In the genomic region with DNA sequence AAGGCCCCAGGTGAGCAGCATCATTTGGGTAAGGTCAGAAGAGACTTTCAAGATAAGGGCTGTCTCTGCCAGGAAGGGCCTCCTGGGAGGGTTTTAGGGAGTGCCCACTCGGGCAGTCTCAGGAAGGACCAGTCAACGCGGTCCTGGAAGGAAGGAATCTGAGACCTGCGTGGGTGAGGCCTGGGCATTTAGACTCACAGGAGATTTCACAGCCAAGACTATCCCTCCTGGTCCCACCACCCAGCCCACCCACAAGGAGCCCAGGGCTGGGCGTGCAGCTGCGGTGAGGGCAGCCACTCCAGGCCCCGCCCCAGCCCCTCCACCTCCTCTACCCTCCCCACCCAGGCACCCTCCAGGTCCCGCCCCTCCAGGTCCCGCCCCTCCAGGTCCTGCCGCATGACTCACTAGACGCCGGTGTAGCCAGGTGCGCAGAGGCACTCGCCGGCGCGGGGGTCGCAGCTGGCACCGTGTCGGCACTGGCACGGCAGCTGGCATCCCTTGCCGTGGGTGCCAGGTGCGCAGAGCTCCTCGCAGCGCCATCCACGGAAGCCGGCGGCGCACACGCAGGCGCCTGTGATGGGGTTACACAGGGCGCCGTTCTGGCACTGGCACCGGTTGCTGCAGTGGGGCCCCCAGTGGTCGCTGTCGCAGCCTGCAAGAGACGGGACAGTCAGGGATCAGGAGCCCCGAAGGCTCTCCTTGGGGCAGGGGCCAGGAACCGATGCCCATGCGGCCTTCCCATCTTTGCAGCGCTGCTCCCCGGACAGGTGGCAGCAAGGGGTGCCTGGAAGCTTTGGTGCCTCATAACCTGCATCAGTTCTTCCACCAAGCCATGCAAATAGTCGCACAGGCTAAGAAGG, we compare ENCODE assay signal across 9 cellular contexts.
DNase-seq lines count a peak whose midpoint lies in the region; ATAC-seq, FAIRE-seq and TF ChIP-seq lines count a peak whose summit lies in the region.
"Had no signal": no experiment of that assay in that cellular context is flagged by ENCODE, and none has a peak within 500 bp of the region (broad histone marks: within the 10 kb centered on the region; RNA-seq: fewer than 3 reads in every experiment).

No MANE protein-coding gene starts in this region.

- no peak overlapping the region for H3K27ac Mint-ChIP-seq in naive thymus-derived CD4-positive, alpha-beta T cell

- no peaks in the 10 kb centered on the region for H3K9me3 Mint-ChIP-seq in naive thymus-derived CD4-positive, alpha-beta T cell

- no peaks in the 10 kb centered on the region for H3K27me3 ChIP-seq in naive thymus-derived CD4-positive, alpha-beta T cell (ENCODE audit: control insufficient read depth in 2 of 2, insufficient read depth in 2 of 2, low read length in 2 of 2)

- peak overlapping the region; percentile 53 for H3K4me3 ChIP-seq in naive thymus-derived CD4-positive, alpha-beta T cell (ENCODE audit: low read length)
- H3K4me3 ChIP-seq: SJSA1 had no signal

- DNase-seq in T-helper 9 cell = peak; percentile 31
- DNase-seq in central memory CD4-positive, alpha-beta T cell = peak; percentile 21
- peak; percentile 19 to 76 (median 65) for DNase-seq in naive thymus-derived CD4-positive, alpha-beta T cell
- peak; percentile 56 for DNase-seq in stimulated activated naive CD8-positive, alpha-beta T cell treated with anti-CD3 and anti-CD28 coated beads, Interleukin-15, Interleukin-2, amounts not matched to agents 100 U/mL and 50 U/mL, for 24 hours
- no peak for DNase-seq in hippocampal formation (lab: John Stamatoyannopoulos, UW)
- DNase-seq in H54 (ENCODE audit: insufficient read length, low spot score) = no peak

- H3K9me3 ChIP-seq in naive thymus-derived CD4-positive, alpha-beta T cell (ENCODE audit: control insufficient read depth in 2 of 3, low read length in 3 of 3) = no peaks in the 10 kb centered on the region
- H3K9me3 ChIP-seq: SJSA1 had no signal

- no peak for FAIRE-seq in H54 (lab: Jason Lieb, UNC)

- intact Hi-C loops in naive thymus-derived CD4-positive, alpha-beta T cell (cut with micrococcal nuclease) = loop anchor here in 1 of 2 donors (1.0 to 2.0 kb wide), 3 partner anchors 113 to 344 kb away; a partner anchor contains a TSS

- POLR2A ChIA-PET in naive thymus-derived CD4-positive, alpha-beta T cell (lab: Charles Lee) = interaction anchor here (0.6 kb wide), 1 partner anchor 18 kb away, joined by 3 read pairs; no protein-coding TSS in a partner anchor

- H3K27ac ChIP-seq in naive thymus-derived CD4-positive, alpha-beta T cell (ENCODE audit: low read depth, low read length) = no peak overlapping the region
- H3K27ac ChIP-seq: SJSA1 had no signal

- ATAC-seq in HG03520 (IDR thresholded peaks at IDR 0.05; ENCODE audit: unreplicated experiment) = peak; percentile 58
- ATAC-seq in naive thymus-derived CD4-positive, alpha-beta T cell = peak; percentile 90
- peak; percentile 78 for ATAC-seq in stimulated activated naive CD8-positive, alpha-beta T cell treated with anti-CD3 and anti-CD28 coated beads, Interleukin-15, Interleukin-2, amounts not matched to agents 100 U/mL and 50 U/mL, for 24 hours

- TF ChIP-seq CTCF in GM12874 (IDR thresholded peaks at IDR 0.05; ENCODE audit: insufficient read depth, low read depth, low read length) = peak; percentile 71

- CTCF ChIA-PET in naive thymus-derived CD4-positive, alpha-beta T cell (lab: Charles Lee) = no interaction called here

- H3K27me3 Mint-ChIP-seq in naive thymus-derived CD4-positive, alpha-beta T cell = peaks cover 16 to 54% (median 19%) of the 10 kb centered on the region in 5 donors

- H3K36me3 Mint-ChIP-seq in naive thymus-derived CD4-positive, alpha-beta T cell = no peaks in the 10 kb centered on the region

- H3K36me3 ChIP-seq in naive thymus-derived CD4-positive, alpha-beta T cell (ENCODE audit: control insufficient read depth in 2 of 3, insufficient read depth in 3 of 3, low read length in 3 of 3) = no peaks in the 10 kb centered on the region
- H3K36me3 ChIP-seq: SJSA1 had no signal

- TF ChIP-seq POLR2A in H54 (IDR thresholded peaks at IDR 0.05; ENCODE audit: low read depth, low read length) = no peak

- peaks cover 5 to 14% (median 9%) of the 10 kb centered on the region in 7 donors for H3K4me1 Mint-ChIP-seq in naive thymus-derived CD4-positive, alpha-beta T cell

- H3K4me1 ChIP-seq in naive thymus-derived CD4-positive, alpha-beta T cell (ENCODE audit: control insufficient read depth in 2 of 2, insufficient read depth in 2 of 2, low read length in 2 of 2) = peaks cover 0 to 3% of the 10 kb centered on the region in 2 donors
- H3K4me1 ChIP-seq: SJSA1 had no signal

- peak overlapping the region; percentile 55 to 82 (median 71) for H3K4me3 Mint-ChIP-seq in naive thymus-derived CD4-positive, alpha-beta T cell

Comparison
In these comparisons a context has a peak if more than half of its experiments do, and no peak if none do; other contexts are left out.
1. DNase-seq: peak in T-helper 9 cell (single experiment), central memory CD4-positive, alpha-beta T cell (single experiment), naive thymus-derived CD4-positive, alpha-beta T cell (9 of 9) and stimulated activated naive CD8-positive, alpha-beta T cell treated with anti-CD3 and anti-CD28 coated beads, Interleukin-15, Interleukin-2, amounts not matched to agents 100 U/mL and 50 U/mL, for 24 hours (single experiment); none in hippocampal formation (0 of 2) and H54 (single experiment).
2. Peak in every context shown above with its lines, with median percentiles within 50 percentile points of each other: ATAC-seq.